7 cellular contexts compared by ENCODE assay signal in genomic region chr14:71358932-71359421, GRCh38. TPM values are rescaled to one million over a fixed set of nuclear protein-coding genes. Genes with fewer than 3 reads are reported as not detected.
DNase-seq lines count a peak whose midpoint lies in the region; ATAC-seq, FAIRE-seq and TF ChIP-seq lines count a peak whose summit lies in the region.
"Not testable (repeated sequence)": the region's sequence is repeated elsewhere in the genome, so short reads cannot be mapped to it uniquely, and the experiment has no call there.

No MANE protein-coding gene starts in this region.

- not testable (repeated sequence) for TF ChIP-seq RAD21 in GM12878 (IDR thresholded peaks at IDR 0.05; ENCODE audit: insufficient read depth, low read depth, low read length)

- peaks cover 24% of the 10 kb centered on the region for H3K4me1 ChIP-seq in BLaER1
- peaks cover 70% of the 10 kb centered on the region for H3K4me1 ChIP-seq in GM12878 (ENCODE audit: control insufficient read depth, insufficient read depth, low read length)
- peaks cover 8 to 74% (median 16%) of the 10 kb centered on the region in 3 donors for H3K4me1 ChIP-seq in gastroesophageal sphincter
- H3K4me1 ChIP-seq in sigmoid colon, result peaks cover 0 to 94% (median 67%) of the 10 kb centered on the region in 4 donors
- H3K4me1 ChIP-seq in stomach smooth muscle (ENCODE audit: control insufficient read depth, insufficient read depth, low read length), result peaks cover 28% of the 10 kb centered on the region

- FAIRE-seq in GM12878 (lab: Jason Lieb, UNC), result not testable (repeated sequence)

- intact Hi-C loops in GM12878 (cut with micrococcal nuclease; ENCODE audit: unreplicated experiment), result not testable (repeated sequence)
- intact Hi-C loops in sigmoid colon (cut with DNase I), result loop anchor here (2.0 kb wide), 1 partner anchor 38 kb away; the partner anchor contains the start of gene SIPA1L1

- CTCF ChIA-PET in GM12878 (lab: Yijun Ruan, JAX), result interaction anchor here (1.3 to 1.6 kb wide), 2 partner anchors 32 to 394 kb away, joined by 3 read pairs; no protein-coding TSS in a partner anchor

- H3K4me3 ChIP-seq in BLaER1; SK-N-MC; GM12878; gastroesophageal sphincter; sigmoid colon; stomach smooth muscle (ENCODE audit: low read length in 2 of 2): not testable (repeated sequence)

- H3K27ac ChIP-seq in BLaER1, result not testable (repeated sequence)
- peak overlapping the region; percentile 97; the same call in 1 of the 2 replicates for H3K27ac ChIP-seq in SK-N-MC
- H3K27ac ChIP-seq in GM12878 (ENCODE audit: control insufficient read depth, insufficient read depth), result peak overlapping the region; percentile 68
- peak overlapping the region in 3 of 4 donors; percentile 57 to 83 (median 79) for H3K27ac ChIP-seq in gastroesophageal sphincter
- peak overlapping the region; percentile 62 to 80 (median 72) for H3K27ac ChIP-seq in sigmoid colon
- peak overlapping the region; percentile 38 for H3K27ac ChIP-seq in stomach smooth muscle (ENCODE audit: low read length)

- not testable (repeated sequence) for TF ChIP-seq POLR2A in GM12878 (IDR thresholded peaks at IDR 0.05; ENCODE audit: low read depth, low read length); gastroesophageal sphincter (IDR thresholded peaks at IDR 0.05); sigmoid colon (IDR thresholded peaks at IDR 0.05)

- peaks cover 29% of the 10 kb centered on the region for H3K36me3 ChIP-seq in BLaER1
- H3K36me3 ChIP-seq in SK-N-MC (ENCODE audit: insufficient read depth, low read length), result peaks cover 22% of the 10 kb centered on the region
- not testable (repeated sequence) for H3K36me3 ChIP-seq in GM12878 (ENCODE audit: control insufficient read depth in 2 of 2, insufficient read depth in 2 of 2, low read length in 1 of 2); gastroesophageal sphincter; sigmoid colon; stomach smooth muscle (ENCODE audit: control insufficient read depth in 2 of 2, insufficient read depth in 2 of 2, low read length in 2 of 2)

- peak; percentile 34 for ATAC-seq in activated T-helper 17 cell treated with anti-CD3 and anti-CD28 coated beads, Interleukin-2, amount 50 U/mL, for 72 hours (replicated peaks)
- not testable (repeated sequence) for ATAC-seq in GM12878, gastroesophageal sphincter

- H3K9me3 Mint-ChIP-seq in activated T-helper 17 cell treated with anti-CD3 and anti-CD28 coated beads, Interleukin-2, amount 50 U/mL, for 72 hours, result not testable (repeated sequence)

- not testable (repeated sequence) for H3K9ac ChIP-seq in BLaER1; SK-N-MC (ENCODE audit: insufficient read length); GM12878 (ENCODE audit: control insufficient read depth, insufficient read depth, low read length); stomach smooth muscle (ENCODE audit: low read length in 2 of 2)

- H3K9me3 ChIP-seq in BLaER1 (peaks cover 30% of the 10 kb centered on the region), GM12878 (replicated peaks; ENCODE audit: control insufficient read depth, insufficient read depth, low read length) (peaks cover 34% of the 10 kb centered on the region)
- not testable (repeated sequence) for H3K9me3 ChIP-seq in SK-N-MC (ENCODE audit: low read depth, low read length); gastroesophageal sphincter; sigmoid colon; stomach smooth muscle (ENCODE audit: control insufficient read depth in 2 of 2, low read length in 2 of 2)

- H4K20me1 ChIP-seq in BLaER1; GM12878 (ENCODE audit: control insufficient read depth, insufficient read depth): not testable (repeated sequence)

- not testable (repeated sequence) for TF ChIP-seq EP300 in GM12878 (IDR thresholded peaks at IDR 0.05; ENCODE audit: borderline replicate concordance in 1 of 2, control insufficient read depth in 1 of 2, low read depth in 2 of 2, low read length in 2 of 2); gastroesophageal sphincter (IDR thresholded peaks at IDR 0.05); sigmoid colon (IDR thresholded peaks at IDR 0.05)

- not testable (repeated sequence) for H2AFZ ChIP-seq in GM12878 (ENCODE audit: control insufficient read depth, low read depth, low read length)

- peak overlapping the region; percentile 62 for H3K4me3 Mint-ChIP-seq in activated T-helper 17 cell treated with anti-CD3 and anti-CD28 coated beads, Interleukin-2, amount 50 U/mL, for 72 hours

- not testable (repeated sequence) for BruUV-seq in GM12878 (replicated peaks; lab: Mats Ljungman, UMichigan)

- 0 out of 2 replicates have a peak overlapping the region, but pooled peaks have one; percentile 19 for H3K4me2 ChIP-seq in BLaER1
- peak overlapping the region; percentile 40 for H3K4me2 ChIP-seq in GM12878 (ENCODE audit: control insufficient read depth, insufficient read depth)

- H3K27ac Mint-ChIP-seq in activated T-helper 17 cell treated with anti-CD3 and anti-CD28 coated beads, Interleukin-2, amount 50 U/mL, for 72 hours, result peak overlapping the region; percentile 92

- not testable (repeated sequence) for DNase-seq in SK-N-MC (ENCODE audit: low read depth, low spot score); GM12878 (ENCODE audit: low read depth, low spot score); sigmoid colon

- not testable (repeated sequence) for TF ChIP-seq CTCF in GM12878 (IDR thresholded peaks at IDR 0.05 in 2 of 3, conservative IDR thresholded peaks at IDR 0.05 in 1 of 3; ENCODE audit: control insufficient read depth in 2 of 3, extremely low read depth in 1 of 3, insufficient read depth in 1 of 3, low read depth in 3 of 3, low read length in 3 of 3); gastroesophageal sphincter (IDR thresholded peaks at IDR 0.05); sigmoid colon (IDR thresholded peaks at IDR 0.05)

- not testable (repeated sequence) for H3K27me3 ChIP-seq in BLaER1; GM12878 (replicated peaks in 1 of 2; ENCODE audit: control insufficient read depth in 2 of 2, insufficient read depth in 2 of 2, low read length in 1 of 2); gastroesophageal sphincter; sigmoid colon; stomach smooth muscle (ENCODE audit: control insufficient read depth in 1 of 2, insufficient read depth in 2 of 2, low read length in 2 of 2)

- not testable (repeated sequence) for H3K27me3 Mint-ChIP-seq in activated T-helper 17 cell treated with anti-CD3 and anti-CD28 coated beads, Interleukin-2, amount 50 U/mL, for 72 hours

- WGBS in GM12878 (ENCODE audit: insufficient coverage, insufficient replicate concordance, low lambda C conversion rate, missing lambda C conversion rate), result 52% methylated on average over 4 of the region's 4 CpGs
- WGBS in gastroesophageal sphincter (ENCODE audit: low coverage in 1 of 2), 2 donors, result 90 to 92% methylated on average over 2 to 4 of the region's 4 CpGs
- WGBS in sigmoid colon, 2 donors, result 94 to 96% methylated on average over 4 of the region's 4 CpGs

- H3K36me3 Mint-ChIP-seq in activated T-helper 17 cell treated with anti-CD3 and anti-CD28 coated beads, Interleukin-2, amount 50 U/mL, for 72 hours (ENCODE audit: low read depth), result not testable (repeated sequence)

- POLR2A ChIA-PET in GM12878 (lab: Charles Lee), result not testable (repeated sequence)

- in situ Hi-C loops in GM12878 (cut with MboI), result not testable (repeated sequence)

- H3K79me2 ChIP-seq in GM12878 (ENCODE audit: control insufficient read depth, insufficient read depth, low read length), result peaks cover 93% of the 10 kb centered on the region

- RAD21 ChIA-PET in GM12878 (lab: Charles Lee; ENCODE audit: unreplicated experiment), result interaction anchor here (1.0 to 11.5 kb wide), 6 partner anchors 34 to 196 kb away, joined by 3 to 128 read pairs (median 11); no protein-coding TSS in a partner anchor

- SMC1A ChIA-PET in GM12878 (lab: Charles Lee; ENCODE audit: uncharacterized antibody, unreplicated experiment), result interaction anchor here (1.6 to 7.0 kb wide), 3 partner anchors 10 to 196 kb away, joined by 5 to 92 read pairs (median 9); no protein-coding TSS in a partner anchor

- H3K4me1 Mint-ChIP-seq in activated T-helper 17 cell treated with anti-CD3 and anti-CD28 coated beads, Interleukin-2, amount 50 U/mL, for 72 hours, result peaks cover 34% of the 10 kb centered on the region

TF ChIP-seq in GM12878, 131 proteins besides CTCF, POLR2A, EP300 and RAD21 (continues in another document):
- 0 out of 2 replicates have a peak, but pooled peaks have one; percentile 17 for TF ChIP-seq YY1 (IDR thresholded peaks at IDR 0.05; ENCODE audit: low read depth, low read length)

RNA-seq across cellular contexts. Expression of gene SIPA1L1, which starts 38.7 kb away (rescaled TPM):
- total RNA-seq in activated T-helper 17 cell treated with anti-CD3 and anti-CD28 coated beads, Interleukin-2, amount 50 U/mL, for 72 hours, result 10 to 100 TPM; 43.3 to 51.9 TPM
- total RNA-seq in GM12878 (2013; cell fraction: nucleolus; rRNA removed), result 385 TPM in 2 replicates
- 36.4 and 42.6 TPM in 2 replicates for total RNA-seq in GM12878 (2014; rRNA removed)
- total RNA-seq in GM12878 (2014; rRNA removed; fragmentation: Illumina TruSeq; extraction: Trizol), result 44.9 and 49.7 TPM in 2 replicates
- total RNA-seq in GM12878 (2021), result 78.5 and 79.0 TPM in 2 replicates
- 35.6 TPM for polyA plus RNA-seq in GM12878 (2011; ENCODE audit: low read depth)
- 42.5 and 53.9 TPM in 2 replicates for polyA plus RNA-seq in GM12878 (2011; rRNA removed)
- 66.6 and 71.1 TPM in 2 replicates for polyA plus RNA-seq in GM12878 (2011; cell fraction: cytosol; rRNA removed)
- 145 and 156 TPM in 2 replicates for polyA plus RNA-seq in GM12878 (2011; cell fraction: nucleus; rRNA removed)
- polyA plus RNA-seq in GM12878 (2012), result 51.2 and 65.2 TPM in 2 replicates
- polyA plus RNA-seq in GM12878 (2014; fragmentation: Illumina TruSeq; extraction: Trizol), result 52.9 and 66.8 TPM in 2 replicates
- polyA plus RNA-seq in GM12878 (2014; fragmentation: Nextera tagmentation; extraction: Ambion mirVana), result 10 to 100 TPM; 14.3 to 19.7 TPM
- polyA plus RNA-seq in GM12878 (2014; rRNA removed), result 43.6 and 50.7 TPM in 2 replicates
- 10 to 100 TPM; 59.1 to 66.2 TPM for polyA plus RNA-seq in GM12878 (2016; fragmentation: Nextera tagmentation; extraction: Ambion mirVana)
- 121 and 126 TPM in 2 replicates for polyA minus RNA-seq in GM12878 (2011; rRNA and poly(A)+ RNA removed)
- polyA minus RNA-seq in GM12878 (2011; cell fraction: cytosol; rRNA and poly(A)+ RNA removed), result 54.1 and 71.3 TPM in 2 replicates
- polyA minus RNA-seq in GM12878 (2011; cell fraction: nucleus; rRNA and poly(A)+ RNA removed), result 105 and 154 TPM in 2 replicates
- total RNA-seq in gastroesophageal sphincter, result 10 to 100 TPM; 23.6 to 61.0 (median 44.7) TPM
- total RNA-seq in sigmoid colon, result 10 to 100 TPM; 27.1 to 50.1 (median 29.4) TPM
- 10 to 100 TPM; 13.2 to 32.9 (median 15.5) TPM for polyA plus RNA-seq in sigmoid colon
